Comparison of ENCODE assay signal across 1 cellular context in genomic region chr9:35635730-35636129, GRCh38.
TF ChIP-seq lines count a peak whose summit lies in the region.

No MANE protein-coding gene starts in this region.

TF ChIP-seq in endothelial cell of umbilical vein, 7 proteins besides CTCF, POLR2A, EP300 and RAD21:
- no peak for TF ChIP-seq JUN (IDR thresholded peaks at IDR 0.05; ENCODE audit: borderline replicate concordance, insufficient read depth, insufficient read length, low read depth)
- TF ChIP-seq FOS (IDR thresholded peaks at IDR 0.05; ENCODE audit: borderline replicate concordance, insufficient read depth, low read length): no peak
- no peak for TF ChIP-seq POLR2AphosphoS5 (IDR thresholded peaks at IDR 0.05; ENCODE audit: insufficient read depth, low read depth, low read length)
- TF ChIP-seq MYC (IDR thresholded peaks at IDR 0.05; ENCODE audit: low read depth, low read length): no peak
- TF ChIP-seq, protein P1, sequence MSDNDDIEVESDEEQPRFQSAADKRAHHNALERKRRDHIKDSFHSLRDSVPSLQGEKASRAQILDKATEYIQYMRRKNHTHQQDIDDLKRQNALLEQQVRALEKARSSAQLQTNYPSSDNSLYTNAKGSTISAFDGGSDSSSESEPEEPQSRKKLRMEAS (IDR thresholded peaks at IDR 0.05; ENCODE audit: insufficient read depth, insufficient read length): no peak
- no peak for TF ChIP-seq EZH2 (IDR thresholded peaks at IDR 0.05; ENCODE audit: borderline replicate concordance, low read depth, low read length, severe bottlenecking)
- no peak for TF ChIP-seq GATA2 (IDR thresholded peaks at IDR 0.05; ENCODE audit: insufficient read depth, insufficient read length, low read depth, low read length)
TF ChIP-seq in endothelial cell of umbilical vein: peak in this region for 0.
